8 cellular contexts compared by ENCODE assay signal in genomic region chr12:104456417-104456949, GRCh38. TPM values are rescaled to one million over a fixed set of nuclear protein-coding genes. Genes with fewer than 3 reads are reported as not detected.
DNase-seq lines count a peak whose midpoint lies in the region; ATAC-seq and TF ChIP-seq lines count a peak whose summit lies in the region.

Gene CHST11 (plus strand): TSS chr12:104456948.

- peak; percentile 57 for ATAC-seq in HG02840 (IDR thresholded peaks at IDR 0.05; ENCODE audit: low FRiP score, unreplicated experiment)

- H3K27ac ChIP-seq in rectal smooth muscle tissue (ENCODE audit: low read depth, low read length): peak within 1 kb of the TSS; percentile 68

- no peaks in the 10 kb centered on the region for H3K36me3 ChIP-seq in rectal smooth muscle tissue (ENCODE audit: control insufficient read depth, insufficient read depth, low read length)

- peak within 1 kb of the TSS; percentile 60 for H3K9ac ChIP-seq in rectal smooth muscle tissue (ENCODE audit: low read length)

- peaks cover 2% of the 10 kb centered on the region for H3K4me1 ChIP-seq in rectal smooth muscle tissue (ENCODE audit: control insufficient read depth, insufficient read depth, low read length)

- DNase-seq in NCI-H187 (lab: John Stamatoyannopoulos, UW) (peak; percentile 76 to 90), T1000 (lab: John Stamatoyannopoulos, UW) (peak; percentile 74), astrocyte of the hippocampus (ENCODE audit: low read depth, low spot score) (peak; percentile 96), hippocampal formation (lab: John Stamatoyannopoulos, UW) (peak; percentile 64 to 78), HT-29 (ENCODE audit: low spot score) (no peak)

- TF ChIP-seq CTCF in GM12875 (IDR thresholded peaks at IDR 0.05; ENCODE audit: borderline replicate concordance, insufficient read depth, low read depth, low read length): 0 out of 2 replicates have a peak, but pooled peaks have one; percentile 7

- peaks cover 2% of the 10 kb centered on the region for H3K27me3 ChIP-seq in rectal smooth muscle tissue (ENCODE audit: control insufficient read depth, insufficient read depth, low read length)

- H3K4me3 ChIP-seq in GM12875 (ENCODE audit: low read depth, low read length): peak within 1 kb of the TSS; percentile 100
- H3K4me3 ChIP-seq in rectal smooth muscle tissue (ENCODE audit: low read length): peak within 1 kb of the TSS; percentile 79

RNA-seq across cellular contexts. Expression of gene CHST11, which starts in this region (rescaled TPM):
- 1.6 and 3.8 TPM in 2 replicates for total RNA-seq in HT-29 (2014; rRNA removed; shearing (Covaris generic))
